Comparison of ENCODE assay signal across 15 cellular contexts in the genomic region with DNA sequence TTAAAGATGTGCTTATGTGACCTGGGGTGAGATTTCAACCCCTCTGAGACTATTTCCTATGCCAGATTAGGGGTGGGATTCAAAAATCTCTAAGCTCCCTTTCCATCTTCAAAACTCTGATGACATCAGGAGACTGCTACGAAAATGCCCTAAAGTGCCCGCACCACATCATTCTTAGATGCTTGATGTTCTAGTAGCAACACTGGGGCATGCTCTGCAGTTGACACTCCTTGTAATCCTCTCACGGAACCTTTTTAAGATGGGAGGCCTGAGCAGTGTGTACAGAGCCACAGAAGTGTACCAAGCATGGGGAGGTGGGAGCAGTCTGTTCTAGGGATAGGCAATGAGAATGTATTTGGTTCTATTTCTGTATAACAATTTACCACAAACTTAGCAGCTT. TPM values are rescaled to one million over a fixed set of nuclear protein-coding genes. Genes with fewer than 3 reads are reported as not detected.
DNase-seq lines count a peak whose midpoint lies in the region; ATAC-seq lines count a peak whose summit lies in the region.
"Had no signal": no experiment of that assay in that cellular context is flagged by ENCODE, and none has a peak within 500 bp of the region (broad histone marks: within the 10 kb centered on the region; RNA-seq: fewer than 3 reads in every experiment).

No MANE protein-coding gene starts in this region.

- H3K9me3 ChIP-seq in CD4-positive, alpha-beta memory T cell (ENCODE audit: control insufficient read depth in 1 of 2, low read length in 2 of 2), result no peaks in the 10 kb centered on the region
- no peaks in the 10 kb centered on the region for H3K9me3 ChIP-seq in T-helper 17 cell (ENCODE audit: control insufficient read depth, low read length, poor library complexity, severe bottlenecking)
- H3K9me3 ChIP-seq: BLaER1, Caco-2 had no signal

- no peak overlapping the region for H3K4me3 ChIP-seq in CD4-positive, alpha-beta memory T cell (ENCODE audit: low read length in 2 of 2)
- H3K4me3 ChIP-seq: BLaER1 had no signal

- no peaks in the 10 kb centered on the region for H3K36me3 ChIP-seq in CD4-positive, alpha-beta memory T cell (ENCODE audit: insufficient read depth, low read length)
- H3K36me3 ChIP-seq: BLaER1 had no signal

- peaks cover 0 to 2% (median 0%) of the 10 kb centered on the region in 8 donors for H3K9me3 Mint-ChIP-seq in CD4-positive, alpha-beta memory T cell
- no peaks in the 10 kb centered on the region for H3K9me3 Mint-ChIP-seq in memory B cell

- no peaks in the 10 kb centered on the region for H3K27me3 ChIP-seq in CD4-positive, alpha-beta memory T cell (ENCODE audit: insufficient read depth, low read length)
- H3K27me3 ChIP-seq: BLaER1 had no signal

- no peak for DNase-seq in CD4-positive, alpha-beta memory T cell
- DNase-seq in T-helper 17 cell, result no peak
- DNase-seq in memory B cell (ENCODE audit: low spot score in 2 of 2), result no peak
- DNase-seq in sciatic nerve (ENCODE audit: low spot score), result peak; percentile 13
- no peak for DNase-seq in activated naive CD4-positive, alpha-beta T cell (lab: John Stamatoyannopoulos, UW)
- DNase-seq in NCI-H1694 treated with DMSO at 0.1 percent for 48 hours (lab: John Stamatoyannopoulos, UW), result no peak
- no peak for DNase-seq in stimulated activated CD4-positive, alpha-beta T cell treated with anti-CD3 and anti-CD28 coated beads, Interleukin-2, amount 100 ng/mL, for 48 hours
- DNase-seq in effector CD8-positive, alpha-beta T cell (lab: John Stamatoyannopoulos, UW), result no peak
- DNase-seq: 8988T, Caco-2, GOT3, H7, IMR-90 had no signal

- POLR2A ChIA-PET in CD4-positive, alpha-beta memory T cell (lab: Charles Lee; ENCODE audit: partially characterized antibody), result interaction anchor here (1.2 to 2.1 kb wide), 3 partner anchors 9 to 114 kb away, joined by 4 to 12 read pairs (median 6); no protein-coding TSS in a partner anchor

- peaks cover 5 to 22% (median 16%) of the 10 kb centered on the region in 4 donors for H3K4me1 Mint-ChIP-seq in CD4-positive, alpha-beta memory T cell
- H3K4me1 Mint-ChIP-seq in T-helper 17 cell (peaks cover 9% of the 10 kb centered on the region), memory B cell (peaks cover 1% of the 10 kb centered on the region)

- peaks cover 1 to 2% of the 10 kb centered on the region in 2 donors for H3K27me3 Mint-ChIP-seq in CD4-positive, alpha-beta memory T cell
- H3K27me3 Mint-ChIP-seq in T-helper 17 cell (peaks cover 20% of the 10 kb centered on the region), memory B cell (peaks cover 12% of the 10 kb centered on the region)

- H3K27ac Mint-ChIP-seq in CD4-positive, alpha-beta memory T cell, result peak overlapping the region in 5 of 7 donors; percentile 65 to 84 (median 75)
- H3K27ac Mint-ChIP-seq in T-helper 17 cell (peak overlapping the region; percentile 34), memory B cell (peak overlapping the region; percentile 4)

- peaks cover 23% of the 10 kb centered on the region for H3K4me1 ChIP-seq in CD4-positive, alpha-beta memory T cell (ENCODE audit: insufficient read depth, low read length)

- no peaks in the 10 kb centered on the region for H3K36me3 Mint-ChIP-seq in CD4-positive, alpha-beta memory T cell
- H3K36me3 Mint-ChIP-seq in T-helper 17 cell (ENCODE audit: low read depth), result peaks cover 2% of the 10 kb centered on the region
- no peaks in the 10 kb centered on the region for H3K36me3 Mint-ChIP-seq in memory B cell

- no peak for ATAC-seq in T-helper 17 cell
- no peak for ATAC-seq in memory B cell (ENCODE audit: low read depth)
- no peak for ATAC-seq in sciatic nerve
- ATAC-seq: HCT116 had no signal

- CTCF ChIA-PET in CD4-positive, alpha-beta memory T cell (lab: Charles Lee; ENCODE audit: partially characterized antibody), result interaction anchor here (1.5 to 2.5 kb wide), 2 partner anchors 15 to 58 kb away, joined by 3 to 10 read pairs; no protein-coding TSS in a partner anchor

- no peak overlapping the region for H3K27ac ChIP-seq in CD4-positive, alpha-beta memory T cell (ENCODE audit: low read depth, low read length)
- H3K27ac ChIP-seq: BLaER1 had no signal

- no peak overlapping the region for H3K4me3 Mint-ChIP-seq in CD4-positive, alpha-beta memory T cell
- H3K4me3 Mint-ChIP-seq in T-helper 17 cell (no peak overlapping the region), memory B cell (no peak overlapping the region)

- intact Hi-C loops in CD4-positive, alpha-beta memory T cell (cut with micrococcal nuclease), result no loop called here
- intact Hi-C loops in sciatic nerve (cut with DNase I), result no loop called here

RNA-seq across cellular contexts. Expression of a gene that starts 12.2 kb away (rescaled TPM):
- total RNA-seq in CD4-positive, alpha-beta memory T cell, result 1 to 10 TPM; 4.1 to 4.3 TPM
- polyA plus RNA-seq in CD4-positive, alpha-beta memory T cell, result 100 to 1,000 TPM; 162 to 519 TPM
- total RNA-seq in T-helper 17 cell, result 1,000 to 10,000 TPM; 2,179 to 4,074 TPM
- total RNA-seq in sciatic nerve, result 209 TPM

Comparison
In these comparisons a context has a peak if more than half of its experiments do, and no peak if none do; other contexts are left out.
1. H3K27ac Mint-ChIP-seq: peak in every context shown above with its lines; median percentile 75 in CD4-positive, alpha-beta memory T cell; 34 in T-helper 17 cell; 4 in memory B cell.
2. RNA of a gene that starts 12.2 kb away (total RNA-seq): 2,179 to 4,074 TPM in T-helper 17 cell and 209 TPM in sciatic nerve (single experiment); 4.1 to 4.3 TPM in CD4-positive, alpha-beta memory T cell; every median in the first group is over 10 times any median in the second.